Comparison of ENCODE assay signal across 11 cellular contexts in genomic region chr5:44888435-44888834, GRCh38.
"Had no signal": no experiment of that assay in that cellular context is flagged by ENCODE, and none has a peak within 500 bp of the region (broad histone marks: within the 10 kb centered on the region; RNA-seq: fewer than 3 reads in every experiment).

No MANE protein-coding gene starts in this region.

- DNase-seq: H9, HCEC 1CT, HFFc6, IMR-90, Karpas-422, KBM-7 had no signal

- ATAC-seq: GM23338 had no signal

- FAIRE-seq: H1, H54 had no signal

- H3K27ac ChIP-seq: HL-60, KMS-11 had no signal

- H3K4me2 ChIP-seq: GM23338, KMS-11 had no signal

- H3K4me3 ChIP-seq: GM23338 had no signal

- H3K9ac ChIP-seq: KMS-11 had no signal

- H2AFZ ChIP-seq: GM23338 had no signal
